26 cellular contexts compared by ENCODE assay signal in genomic region chr12:19306366-19306765, GRCh38.
"Had no signal": no experiment of that assay in that cellular context is flagged by ENCODE, and none has a peak within 500 bp of the region (broad histone marks: within the 10 kb centered on the region; RNA-seq: fewer than 3 reads in every experiment).

No MANE protein-coding gene starts in this region.

- ATAC-seq: activated CD4-positive, alpha-beta T cell treated with anti-CD3 and anti-CD28 coated beads for 36 hours; activated CD4-positive, CD25-positive, alpha-beta regulatory T cell treated with anti-CD3 and anti-CD28 coated beads, Interleukin-2, amount 50 U/mL, for 24 hours; activated naive CD4-positive, alpha-beta T cell treated with anti-CD3 and anti-CD28 coated beads, Interleukin-2, amount 50 U/mL, for 72 hours; activated T-cell treated with anti-CD3 and anti-CD28 coated beads, Interleukin-2, amount 50 U/mL, for 4 hours; body of pancreas; Panc1 had no signal

- H3K4me1 Mint-ChIP-seq: activated CD4-positive, alpha-beta T cell treated with anti-CD3 and anti-CD28 coated beads for 36 hours had no signal

- H3K27ac ChIP-seq: adrenal gland, body of pancreas, breast epithelium, SJCRH30, SK-N-MC had no signal

- H3K36me3 Mint-ChIP-seq: activated naive CD4-positive, alpha-beta T cell treated with anti-CD3 and anti-CD28 coated beads, Interleukin-2, amount 50 U/mL, for 72 hours had no signal

- H3K36me3 ChIP-seq: adrenal gland, breast epithelium, SJCRH30 had no signal

- H3K4me3 ChIP-seq: adrenal gland, body of pancreas, breast epithelium, SJCRH30, SK-N-MC had no signal

- H3K27me3 ChIP-seq: adrenal gland, body of pancreas, breast epithelium, SJCRH30 had no signal

- H3K27ac Mint-ChIP-seq: activated CD4-positive, alpha-beta memory T cell treated with anti-CD3 and anti-CD28 coated beads for 36 hours; activated CD4-positive, alpha-beta T cell treated with anti-CD3 and anti-CD28 coated beads for 36 hours; activated naive CD4-positive, alpha-beta T cell treated with anti-CD3 and anti-CD28 coated beads for 36 hours; activated naive CD4-positive, alpha-beta T cell treated with anti-CD3 and anti-CD28 coated beads, Interleukin-2, amount 50 U/mL, for 72 hours; activated T-helper 1 cell treated with anti-CD3 and anti-CD28 coated beads, Interleukin-12 subunit alpha, Interleukin-12 subunit beta, Interleukin-2, Interleukin-4 antibody, amounts not matched to agents 30 ng/mL and 10 ng/mL and 1 ng/mL, durations not matched to agents 14 hours and 24 hours and 36 hours; T-helper 1 cell treated with Interleukin-12 subunit alpha and Interleukin-12 subunit beta and Interleukin-4 antibody, amounts not matched to agents 30 μg/mL and 1 μg/mL, for 36 hours; T-helper 2 cell treated with Interferon-gamma antibody and Interleukin-4, amounts not matched to agents 5 μg/mL and 100 μg/mL, for 36 hours had no signal

- H3K9me3 Mint-ChIP-seq: activated CD4-positive, alpha-beta memory T cell treated with anti-CD3 and anti-CD28 coated beads for 36 hours; activated naive CD4-positive, alpha-beta T cell treated with anti-CD3 and anti-CD28 coated beads for 36 hours; activated naive CD4-positive, alpha-beta T cell treated with anti-CD3 and anti-CD28 coated beads, Interleukin-2, amount 50 U/mL, for 72 hours; activated T-cell treated with anti-CD3 and anti-CD28 coated beads, Interleukin-2, amount 50 U/mL, for 4 hours; activated T-helper 1 cell treated with anti-CD3 and anti-CD28 coated beads, Interleukin-12 subunit alpha, Interleukin-12 subunit beta, Interleukin-2, Interleukin-4 antibody, amounts not matched to agents 30 ng/mL and 10 ng/mL and 1 ng/mL, durations not matched to agents 14 hours and 24 hours and 36 hours; T-helper 1 cell treated with Interleukin-12 subunit alpha and Interleukin-12 subunit beta and Interleukin-4 antibody, amounts not matched to agents 30 μg/mL and 1 μg/mL, for 36 hours; T-helper 2 cell treated with Interferon-gamma antibody and Interleukin-4, amounts not matched to agents 5 μg/mL and 100 μg/mL, for 36 hours had no signal

- H3K27me3 Mint-ChIP-seq: activated CD4-positive, alpha-beta memory T cell treated with anti-CD3 and anti-CD28 coated beads for 36 hours; activated CD4-positive, alpha-beta T cell treated with anti-CD3 and anti-CD28 coated beads for 36 hours had no signal

- H3K4me1 ChIP-seq: body of pancreas, breast epithelium, SJCRH30 had no signal

- H3K9me3 ChIP-seq: adrenal gland, body of pancreas, breast epithelium, SJCRH30 had no signal

- H3K4me3 Mint-ChIP-seq: activated CD4-positive, alpha-beta memory T cell treated with anti-CD3 and anti-CD28 coated beads for 36 hours; activated CD4-positive, alpha-beta T cell treated with anti-CD3 and anti-CD28 coated beads for 36 hours; activated naive CD4-positive, alpha-beta T cell treated with anti-CD3 and anti-CD28 coated beads for 36 hours; activated T-cell treated with anti-CD3 and anti-CD28 coated beads, Interleukin-2, amount 50 U/mL, for 4 hours; activated T-helper 1 cell treated with anti-CD3 and anti-CD28 coated beads, Interleukin-12 subunit alpha, Interleukin-12 subunit beta, Interleukin-2, Interleukin-4 antibody, amounts not matched to agents 30 ng/mL and 10 ng/mL and 1 ng/mL, durations not matched to agents 14 hours and 24 hours and 36 hours; T-helper 1 cell treated with Interleukin-12 subunit alpha and Interleukin-12 subunit beta and Interleukin-4 antibody, amounts not matched to agents 30 μg/mL and 1 μg/mL, for 36 hours; T-helper 2 cell treated with Interferon-gamma antibody and Interleukin-4, amounts not matched to agents 5 μg/mL and 100 μg/mL, for 36 hours had no signal

- DNase-seq: activated CD4-positive, alpha-beta memory T cell treated with anti-CD3 and anti-CD28 coated beads for 36 hours; activated CD4-positive, alpha-beta T cell treated with anti-CD3 and anti-CD28 coated beads for 36 hours; activated CD4-positive, alpha-beta T cell treated with anti-CD3 and anti-CD28 coated beads, Interleukin-2, amount 50 U/mL, for 1 hour; activated CD8-positive, alpha-beta memory T cell treated with anti-CD3 and anti-CD28 coated beads, Interleukin-2, amount 50 U/mL, for 4 hours; activated gamma-delta T cell treated with Interleukin-2 at 50 U/mL for 16 hours; activated naive CD4-positive, alpha-beta T cell treated with anti-CD3 and anti-CD28 coated beads for 36 hours; activated T-cell treated with anti-CD3 and anti-CD28 coated beads for 4 hours; activated T-cell treated with anti-CD3 and anti-CD28 coated beads, Interleukin-2, amount 50 U/mL, for 4 hours; adrenal gland; body of pancreas; NCI-H1105; NCI-H1417 treated with DMSO at 0.1 percent for 48 hours; NCI-H187 treated with DMSO at 0.1 percent for 48 hours; NCI-H2081 treated with DMSO at 0.1 percent for 48 hours; NCI-H345; NCI-H524 treated with DMSO at 0.1 percent for 48 hours; SHP77; SJCRH30 had no signal
